In the genomic region with DNA sequence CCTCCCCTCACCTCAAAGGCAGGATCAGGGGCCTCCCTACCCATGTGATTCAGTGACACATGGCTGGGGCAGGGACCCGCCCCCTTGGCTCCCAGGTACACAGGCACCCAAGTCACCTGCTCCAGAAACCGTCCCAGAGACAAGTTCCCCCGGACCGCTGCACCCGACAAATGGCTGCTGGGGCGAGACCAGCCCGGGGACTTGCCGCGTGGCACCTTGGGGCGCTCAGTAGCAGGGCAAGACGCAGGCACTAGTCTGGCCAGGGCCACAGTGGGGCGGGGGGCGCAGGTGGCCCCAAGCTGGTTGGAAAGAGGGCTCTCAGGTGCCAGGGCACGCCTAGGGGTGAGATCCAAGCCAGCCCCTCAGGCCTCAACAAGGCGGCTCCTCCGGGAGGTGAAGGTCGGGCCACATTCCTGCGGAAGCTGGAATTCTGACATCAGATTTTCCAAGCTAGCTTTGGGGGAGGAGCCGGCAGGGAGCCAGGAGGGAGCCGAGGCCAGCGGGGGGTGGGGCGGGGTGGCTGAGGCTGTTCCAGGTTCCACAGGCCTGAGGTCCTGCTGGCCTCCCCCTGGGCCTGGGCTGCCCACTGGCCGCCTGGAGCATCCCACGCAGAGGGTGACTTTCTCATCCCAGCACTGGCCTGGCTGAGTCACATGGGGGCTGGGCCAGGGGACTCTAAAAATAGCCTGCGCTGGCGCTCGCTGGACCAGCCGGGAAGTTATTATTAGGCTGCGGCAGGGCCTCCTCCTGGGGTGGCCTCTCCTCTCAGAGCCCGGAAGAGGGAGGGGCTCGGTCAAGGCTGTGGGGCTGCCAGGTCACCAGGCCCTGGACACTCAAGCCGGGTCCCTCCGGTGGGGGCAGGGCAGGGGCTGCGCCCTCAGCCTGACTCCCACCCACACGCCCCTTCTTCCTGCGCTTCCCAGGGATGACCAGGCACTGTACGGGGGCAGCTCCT, we compare ENCODE assay signal across 1 cellular context.
A peak's percentile ranks its signal among the peaks of the same experiment; 100 is the strongest.
TF ChIP-seq lines count a peak whose summit lies in the region.

No MANE protein-coding gene starts in this region.

TF ChIP-seq in K562, 482 proteins besides CTCF, POLR2A, EP300 and RAD21 (continued from another document and continues in another):
- TF ChIP-seq, protein P1, sequence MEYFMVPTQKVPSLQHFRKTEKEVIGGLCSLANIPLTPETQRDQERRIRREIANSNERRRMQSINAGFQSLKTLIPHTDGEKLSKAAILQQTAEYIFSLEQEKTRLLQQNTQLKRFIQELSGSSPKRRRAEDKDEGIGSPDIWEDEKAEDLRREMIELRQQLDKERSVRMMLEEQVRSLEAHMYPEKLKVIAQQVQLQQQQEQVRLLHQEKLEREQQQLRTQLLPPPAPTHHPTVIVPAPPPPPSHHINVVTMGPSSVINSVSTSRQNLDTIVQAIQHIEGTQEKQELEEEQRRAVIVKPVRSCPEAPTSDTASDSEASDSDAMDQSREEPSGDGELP (CRISPR knock-in tag; IDR thresholded peaks at IDR 0.05; ENCODE audit: borderline replicate concordance): peak; percentile 72; the same call in 1 of the 2 replicates
- TF ChIP-seq ETV1 (tag; conservative IDR thresholded peaks at IDR 0.05; ENCODE audit: low read depth): no peak; the same call in 1 of the 2 replicates
- TF ChIP-seq, protein P2, sequence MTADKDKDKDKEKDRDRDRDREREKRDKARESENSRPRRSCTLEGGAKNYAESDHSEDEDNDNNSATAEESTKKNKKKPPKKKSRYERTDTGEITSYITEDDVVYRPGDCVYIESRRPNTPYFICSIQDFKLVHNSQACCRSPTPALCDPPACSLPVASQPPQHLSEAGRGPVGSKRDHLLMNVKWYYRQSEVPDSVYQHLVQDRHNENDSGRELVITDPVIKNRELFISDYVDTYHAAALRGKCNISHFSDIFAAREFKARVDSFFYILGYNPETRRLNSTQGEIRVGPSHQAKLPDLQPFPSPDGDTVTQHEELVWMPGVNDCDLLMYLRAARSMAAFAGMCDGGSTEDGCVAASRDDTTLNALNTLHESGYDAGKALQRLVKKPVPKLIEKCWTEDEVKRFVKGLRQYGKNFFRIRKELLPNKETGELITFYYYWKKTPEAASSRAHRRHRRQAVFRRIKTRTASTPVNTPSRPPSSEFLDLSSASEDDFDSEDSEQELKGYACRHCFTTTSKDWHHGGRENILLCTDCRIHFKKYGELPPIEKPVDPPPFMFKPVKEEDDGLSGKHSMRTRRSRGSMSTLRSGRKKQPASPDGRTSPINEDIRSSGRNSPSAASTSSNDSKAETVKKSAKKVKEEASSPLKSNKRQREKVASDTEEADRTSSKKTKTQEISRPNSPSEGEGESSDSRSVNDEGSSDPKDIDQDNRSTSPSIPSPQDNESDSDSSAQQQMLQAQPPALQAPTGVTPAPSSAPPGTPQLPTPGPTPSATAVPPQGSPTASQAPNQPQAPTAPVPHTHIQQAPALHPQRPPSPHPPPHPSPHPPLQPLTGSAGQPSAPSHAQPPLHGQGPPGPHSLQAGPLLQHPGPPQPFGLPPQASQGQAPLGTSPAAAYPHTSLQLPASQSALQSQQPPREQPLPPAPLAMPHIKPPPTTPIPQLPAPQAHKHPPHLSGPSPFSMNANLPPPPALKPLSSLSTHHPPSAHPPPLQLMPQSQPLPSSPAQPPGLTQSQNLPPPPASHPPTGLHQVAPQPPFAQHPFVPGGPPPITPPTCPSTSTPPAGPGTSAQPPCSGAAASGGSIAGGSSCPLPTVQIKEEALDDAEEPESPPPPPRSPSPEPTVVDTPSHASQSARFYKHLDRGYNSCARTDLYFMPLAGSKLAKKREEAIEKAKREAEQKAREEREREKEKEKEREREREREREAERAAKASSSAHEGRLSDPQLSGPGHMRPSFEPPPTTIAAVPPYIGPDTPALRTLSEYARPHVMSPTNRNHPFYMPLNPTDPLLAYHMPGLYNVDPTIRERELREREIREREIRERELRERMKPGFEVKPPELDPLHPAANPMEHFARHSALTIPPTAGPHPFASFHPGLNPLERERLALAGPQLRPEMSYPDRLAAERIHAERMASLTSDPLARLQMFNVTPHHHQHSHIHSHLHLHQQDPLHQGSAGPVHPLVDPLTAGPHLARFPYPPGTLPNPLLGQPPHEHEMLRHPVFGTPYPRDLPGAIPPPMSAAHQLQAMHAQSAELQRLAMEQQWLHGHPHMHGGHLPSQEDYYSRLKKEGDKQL (CRISPR knock-in tag; IDR thresholded peaks at IDR 0.05; ENCODE audit: borderline replicate concordance): no peak
- no peak for TF ChIP-seq RBFOX2 (IDR thresholded peaks at IDR 0.05; ENCODE audit: low read depth, low read length)
- TF ChIP-seq FOSL1 (tag; conservative IDR thresholded peaks at IDR 0.05): peak; percentile 92
- TF ChIP-seq RAD51 (IDR thresholded peaks at IDR 0.05; ENCODE audit: borderline replicate concordance, low read depth): peak; percentile 69
- TF ChIP-seq, protein P3, sequence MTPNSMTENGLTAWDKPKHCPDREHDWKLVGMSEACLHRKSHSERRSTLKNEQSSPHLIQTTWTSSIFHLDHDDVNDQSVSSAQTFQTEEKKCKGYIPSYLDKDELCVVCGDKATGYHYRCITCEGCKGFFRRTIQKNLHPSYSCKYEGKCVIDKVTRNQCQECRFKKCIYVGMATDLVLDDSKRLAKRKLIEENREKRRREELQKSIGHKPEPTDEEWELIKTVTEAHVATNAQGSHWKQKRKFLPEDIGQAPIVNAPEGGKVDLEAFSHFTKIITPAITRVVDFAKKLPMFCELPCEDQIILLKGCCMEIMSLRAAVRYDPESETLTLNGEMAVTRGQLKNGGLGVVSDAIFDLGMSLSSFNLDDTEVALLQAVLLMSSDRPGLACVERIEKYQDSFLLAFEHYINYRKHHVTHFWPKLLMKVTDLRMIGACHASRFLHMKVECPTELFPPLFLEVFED (CRISPR knock-in tag; conservative IDR thresholded peaks at IDR 0.05): no peak
- no peak for TF ChIP-seq MTA3 (IDR thresholded peaks at IDR 0.05; ENCODE audit: borderline replicate concordance)
- TF ChIP-seq NEUROD1 (IDR thresholded peaks at IDR 0.05; ENCODE audit: borderline replicate concordance, low read depth, low read length, partially characterized antibody): no peak
- TF ChIP-seq, protein P4, sequence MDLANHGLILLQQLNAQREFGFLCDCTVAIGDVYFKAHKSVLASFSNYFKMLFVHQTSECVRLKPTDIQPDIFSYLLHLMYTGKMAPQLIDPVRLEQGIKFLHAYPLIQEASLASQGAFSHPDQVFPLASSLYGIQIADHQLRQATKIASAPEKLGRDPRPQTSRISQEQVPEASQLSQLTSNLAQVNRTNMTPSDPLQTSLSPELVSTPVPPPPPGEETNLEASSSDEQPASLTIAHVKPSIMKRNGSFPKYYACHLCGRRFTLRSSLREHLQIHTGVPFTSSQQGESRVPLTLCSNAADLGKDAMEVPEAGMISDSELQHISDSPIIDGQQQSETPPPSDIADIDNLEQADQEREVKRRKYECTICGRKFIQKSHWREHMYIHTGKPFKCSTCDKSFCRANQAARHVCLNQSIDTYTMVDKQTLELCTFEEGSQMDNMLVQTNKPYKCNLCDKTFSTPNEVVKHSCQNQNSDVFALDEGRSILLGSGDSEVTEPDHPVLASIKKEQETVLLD (IDR thresholded peaks at IDR 0.05): no peak
- TF ChIP-seq, protein P5, sequence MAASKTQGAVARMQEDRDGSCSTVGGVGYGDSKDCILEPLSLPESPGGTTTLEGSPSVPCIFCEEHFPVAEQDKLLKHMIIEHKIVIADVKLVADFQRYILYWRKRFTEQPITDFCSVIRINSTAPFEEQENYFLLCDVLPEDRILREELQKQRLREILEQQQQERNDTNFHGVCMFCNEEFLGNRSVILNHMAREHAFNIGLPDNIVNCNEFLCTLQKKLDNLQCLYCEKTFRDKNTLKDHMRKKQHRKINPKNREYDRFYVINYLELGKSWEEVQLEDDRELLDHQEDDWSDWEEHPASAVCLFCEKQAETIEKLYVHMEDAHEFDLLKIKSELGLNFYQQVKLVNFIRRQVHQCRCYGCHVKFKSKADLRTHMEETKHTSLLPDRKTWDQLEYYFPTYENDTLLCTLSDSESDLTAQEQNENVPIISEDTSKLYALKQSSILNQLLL (CRISPR knock-in tag; IDR thresholded peaks at IDR 0.05; ENCODE audit: borderline replicate concordance): no peak
- TF ChIP-seq, protein P6, sequence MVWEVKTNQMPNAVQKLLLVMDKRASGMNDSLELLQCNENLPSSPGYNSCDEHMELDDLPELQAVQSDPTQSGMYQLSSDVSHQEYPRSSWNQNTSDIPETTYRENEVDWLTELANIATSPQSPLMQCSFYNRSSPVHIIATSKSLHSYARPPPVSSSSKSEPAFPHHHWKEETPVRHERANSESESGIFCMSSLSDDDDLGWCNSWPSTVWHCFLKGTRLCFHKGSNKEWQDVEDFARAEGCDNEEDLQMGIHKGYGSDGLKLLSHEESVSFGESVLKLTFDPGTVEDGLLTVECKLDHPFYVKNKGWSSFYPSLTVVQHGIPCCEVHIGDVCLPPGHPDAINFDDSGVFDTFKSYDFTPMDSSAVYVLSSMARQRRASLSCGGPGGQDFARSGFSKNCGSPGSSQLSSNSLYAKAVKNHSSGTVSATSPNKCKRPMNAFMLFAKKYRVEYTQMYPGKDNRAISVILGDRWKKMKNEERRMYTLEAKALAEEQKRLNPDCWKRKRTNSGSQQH (CRISPR knock-in tag; IDR thresholded peaks at IDR 0.05): no peak
- peak in 1 of 2 experiments; percentile 76; a peak in 2 of 4 replicates for TF ChIP-seq RCOR1 (IDR thresholded peaks at IDR 0.05; ENCODE audit: borderline replicate concordance in 1 of 2, low read depth in 2 of 2, low read length in 2 of 2)
- no peak for TF ChIP-seq CBFA2T2 (conservative IDR thresholded peaks at IDR 0.05)
- peak; percentile 69 to 73 for TF ChIP-seq MAZ (CRISPR knock-in tag; conservative IDR thresholded peaks at IDR 0.05 in 1 of 2, IDR thresholded peaks at IDR 0.05 in 1 of 2)
- no peak for TF ChIP-seq RB1 (IDR thresholded peaks at IDR 0.05; ENCODE audit: low read depth)
- TF ChIP-seq HMG20B (CRISPR knock-in tag; IDR thresholded peaks at IDR 0.05): no peak
- TF ChIP-seq ZNF224 (CRISPR knock-in tag; IDR thresholded peaks at IDR 0.05): no peak
- TF ChIP-seq ZNF174 (CRISPR knock-in tag; IDR thresholded peaks at IDR 0.05): no peak
- TF ChIP-seq, protein P7, sequence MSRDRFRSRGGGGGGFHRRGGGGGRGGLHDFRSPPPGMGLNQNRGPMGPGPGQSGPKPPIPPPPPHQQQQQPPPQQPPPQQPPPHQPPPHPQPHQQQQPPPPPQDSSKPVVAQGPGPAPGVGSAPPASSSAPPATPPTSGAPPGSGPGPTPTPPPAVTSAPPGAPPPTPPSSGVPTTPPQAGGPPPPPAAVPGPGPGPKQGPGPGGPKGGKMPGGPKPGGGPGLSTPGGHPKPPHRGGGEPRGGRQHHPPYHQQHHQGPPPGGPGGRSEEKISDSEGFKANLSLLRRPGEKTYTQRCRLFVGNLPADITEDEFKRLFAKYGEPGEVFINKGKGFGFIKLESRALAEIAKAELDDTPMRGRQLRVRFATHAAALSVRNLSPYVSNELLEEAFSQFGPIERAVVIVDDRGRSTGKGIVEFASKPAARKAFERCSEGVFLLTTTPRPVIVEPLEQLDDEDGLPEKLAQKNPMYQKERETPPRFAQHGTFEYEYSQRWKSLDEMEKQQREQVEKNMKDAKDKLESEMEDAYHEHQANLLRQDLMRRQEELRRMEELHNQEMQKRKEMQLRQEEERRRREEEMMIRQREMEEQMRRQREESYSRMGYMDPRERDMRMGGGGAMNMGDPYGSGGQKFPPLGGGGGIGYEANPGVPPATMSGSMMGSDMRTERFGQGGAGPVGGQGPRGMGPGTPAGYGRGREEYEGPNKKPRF (IDR thresholded peaks at IDR 0.05; ENCODE audit: low read depth, low read length): no peak
- TF ChIP-seq RNF2 (IDR thresholded peaks at IDR 0.05): peak; percentile 18; the same call in 1 of the 2 replicates
- TF ChIP-seq HDAC2 (IDR thresholded peaks at IDR 0.05): peak; percentile 20; the same call in 1 of the 2 replicates
- 0 out of 2 replicates have a peak, but pooled peaks have one; percentile 49 for TF ChIP-seq JUN (IDR thresholded peaks at IDR 0.05; ENCODE audit: borderline replicate concordance, low read depth, low read length)
- no peak for TF ChIP-seq JUN (CRISPR knock-in tag; IDR thresholded peaks at IDR 0.05; ENCODE audit: borderline replicate concordance)
- no peak for TF ChIP-seq HNRNPL (IDR thresholded peaks at IDR 0.05; ENCODE audit: low read depth, low read length)
- TF ChIP-seq PYGO2 (tag; IDR thresholded peaks at IDR 0.05): no peak
- no peak for TF ChIP-seq NFRKB (IDR thresholded peaks at IDR 0.05; ENCODE audit: low read depth)
- no peak for TF ChIP-seq GABPB1 (CRISPR knock-in tag; IDR thresholded peaks at IDR 0.05)
- TF ChIP-seq ASH1L (IDR thresholded peaks at IDR 0.05; ENCODE audit: borderline replicate concordance, low read depth, partially characterized antibody): no peak
- no peak for TF ChIP-seq ZNF695 (CRISPR knock-in tag; IDR thresholded peaks at IDR 0.05)
- TF ChIP-seq RBM25 (IDR thresholded peaks at IDR 0.05; ENCODE audit: low read depth, low read length, severe bottlenecking): no peak
- no peak for TF ChIP-seq EP400 (IDR thresholded peaks at IDR 0.05)
- TF ChIP-seq, protein P8, sequence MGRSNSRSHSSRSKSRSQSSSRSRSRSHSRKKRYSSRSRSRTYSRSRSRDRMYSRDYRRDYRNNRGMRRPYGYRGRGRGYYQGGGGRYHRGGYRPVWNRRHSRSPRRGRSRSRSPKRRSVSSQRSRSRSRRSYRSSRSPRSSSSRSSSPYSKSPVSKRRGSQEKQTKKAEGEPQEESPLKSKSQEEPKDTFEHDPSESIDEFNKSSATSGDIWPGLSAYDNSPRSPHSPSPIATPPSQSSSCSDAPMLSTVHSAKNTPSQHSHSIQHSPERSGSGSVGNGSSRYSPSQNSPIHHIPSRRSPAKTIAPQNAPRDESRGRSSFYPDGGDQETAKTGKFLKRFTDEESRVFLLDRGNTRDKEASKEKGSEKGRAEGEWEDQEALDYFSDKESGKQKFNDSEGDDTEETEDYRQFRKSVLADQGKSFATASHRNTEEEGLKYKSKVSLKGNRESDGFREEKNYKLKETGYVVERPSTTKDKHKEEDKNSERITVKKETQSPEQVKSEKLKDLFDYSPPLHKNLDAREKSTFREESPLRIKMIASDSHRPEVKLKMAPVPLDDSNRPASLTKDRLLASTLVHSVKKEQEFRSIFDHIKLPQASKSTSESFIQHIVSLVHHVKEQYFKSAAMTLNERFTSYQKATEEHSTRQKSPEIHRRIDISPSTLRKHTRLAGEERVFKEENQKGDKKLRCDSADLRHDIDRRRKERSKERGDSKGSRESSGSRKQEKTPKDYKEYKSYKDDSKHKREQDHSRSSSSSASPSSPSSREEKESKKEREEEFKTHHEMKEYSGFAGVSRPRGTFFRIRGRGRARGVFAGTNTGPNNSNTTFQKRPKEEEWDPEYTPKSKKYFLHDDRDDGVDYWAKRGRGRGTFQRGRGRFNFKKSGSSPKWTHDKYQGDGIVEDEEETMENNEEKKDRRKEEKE (IDR thresholded peaks at IDR 0.05; ENCODE audit: borderline replicate concordance in 1 of 2, control insufficient read depth in 1 of 2, low read depth in 2 of 2, low read length in 1 of 2): no peak
- TF ChIP-seq MYNN (IDR thresholded peaks at IDR 0.05): no peak
- TF ChIP-seq MYNN (CRISPR knock-in tag; IDR thresholded peaks at IDR 0.05): no peak
- TF ChIP-seq PHTF2 (CRISPR knock-in tag; IDR thresholded peaks at IDR 0.05): no peak
- TF ChIP-seq, protein P9, sequence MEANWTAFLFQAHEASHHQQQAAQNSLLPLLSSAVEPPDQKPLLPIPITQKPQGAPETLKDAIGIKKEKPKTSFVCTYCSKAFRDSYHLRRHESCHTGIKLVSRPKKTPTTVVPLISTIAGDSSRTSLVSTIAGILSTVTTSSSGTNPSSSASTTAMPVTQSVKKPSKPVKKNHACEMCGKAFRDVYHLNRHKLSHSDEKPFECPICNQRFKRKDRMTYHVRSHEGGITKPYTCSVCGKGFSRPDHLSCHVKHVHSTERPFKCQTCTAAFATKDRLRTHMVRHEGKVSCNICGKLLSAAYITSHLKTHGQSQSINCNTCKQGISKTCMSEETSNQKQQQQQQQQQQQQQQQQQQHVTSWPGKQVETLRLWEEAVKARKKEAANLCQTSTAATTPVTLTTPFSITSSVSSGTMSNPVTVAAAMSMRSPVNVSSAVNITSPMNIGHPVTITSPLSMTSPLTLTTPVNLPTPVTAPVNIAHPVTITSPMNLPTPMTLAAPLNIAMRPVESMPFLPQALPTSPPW (CRISPR knock-in tag; IDR thresholded peaks at IDR 0.05): peak; percentile 81
- no peak for TF ChIP-seq DDX20 (tag; IDR thresholded peaks at IDR 0.05; ENCODE audit: low read depth)
- TF ChIP-seq NCOR1 (IDR thresholded peaks at IDR 0.05): no peak; the same call in 1 of the 2 replicates
- no peak for TF ChIP-seq RUNX1 (IDR thresholded peaks at IDR 0.05; ENCODE audit: low read depth)
